ENCODE assay signal across 12 cellular contexts in the genomic region with DNA sequence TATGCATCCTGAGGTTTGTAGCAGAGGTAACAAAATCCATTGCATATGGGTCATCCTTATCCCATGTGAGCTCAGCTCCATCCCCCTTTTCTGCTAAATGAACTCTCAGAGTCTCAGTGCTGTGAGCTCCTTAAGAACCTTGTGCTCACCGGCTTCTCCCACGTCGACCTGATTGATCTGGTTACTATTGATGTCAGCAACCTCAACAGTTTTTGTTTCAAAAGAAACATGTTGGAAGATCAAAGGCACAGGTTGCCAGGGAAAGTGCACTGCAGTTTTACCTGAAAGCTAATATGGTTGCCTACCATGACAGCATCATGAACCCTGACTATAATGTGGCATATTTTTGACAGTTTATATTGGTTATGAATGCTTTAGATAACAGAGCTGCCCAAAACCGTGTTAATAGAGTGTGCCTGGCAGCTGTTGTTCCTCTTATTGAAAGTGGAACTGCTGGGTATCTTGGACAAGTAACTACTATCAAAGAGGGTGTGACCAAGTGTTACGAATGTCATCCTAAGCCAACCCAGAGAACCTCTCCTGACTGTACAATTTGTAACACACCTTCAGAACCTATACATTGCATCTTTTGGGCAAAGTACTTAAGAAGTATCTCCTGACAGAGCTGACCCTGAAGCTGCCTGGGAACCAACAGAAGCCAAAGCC.
DNase-seq lines count a peak whose midpoint lies in the region; ATAC-seq and TF ChIP-seq lines count a peak whose summit lies in the region.
"Had no signal": no experiment of that assay in that cellular context is flagged by ENCODE, and none has a peak within 500 bp of the region (broad histone marks: within the 10 kb centered on the region; RNA-seq: fewer than 3 reads in every experiment).

No MANE protein-coding gene starts in this region.

- CTCF ChIA-PET in activated B cell treated with CpG ODN at 0.5 μM for 24 hours (lab: Charles Lee), result interaction anchor here (1.0 to 1.8 kb wide), 3 partner anchors 38 to 40 kb away, joined by 3 to 7 read pairs (median 4); no protein-coding TSS in a partner anchor

- POLR2A ChIA-PET in activated B cell treated with CpG ODN at 0.5 μM for 24 hours (lab: Charles Lee), result interaction anchor here (0.5 to 1.2 kb wide), 4 partner anchors 9 to 174 kb away, joined by 3 to 6 read pairs (median 4); a partner anchor contains a TSS

- peaks cover 99% of the 10 kb centered on the region for H3K79me2 ChIP-seq in DOHH2 (ENCODE audit: control insufficient read depth, low read length)

- H3K4me3 ChIP-seq in DOHH2 (ENCODE audit: low read length) (no peak overlapping the region), left ventricle myocardium inferior (no peak overlapping the region)
- H3K4me3 ChIP-seq: SK-N-MC had no signal

- TF ChIP-seq CTCF in DOHH2 (IDR thresholded peaks at IDR 0.05; ENCODE audit: low read depth, low read length, poor library complexity, severe bottlenecking), result no peak
- no peak for TF ChIP-seq CTCF in activated B cell treated with CpG ODN at 0.5 μM for 24 hours (IDR thresholded peaks at IDR 0.05)
- no peak for TF ChIP-seq CTCF in left ventricle myocardium inferior (IDR thresholded peaks at IDR 0.05; ENCODE audit: borderline replicate concordance)

- H4K20me1 ChIP-seq in DOHH2 (ENCODE audit: control insufficient read depth, insufficient read depth, low read depth, low read length), result no peaks in the 10 kb centered on the region

- DNase-seq in activated B cell treated with CpG ODN at 0.5 μM for 24 hours, result no peak
- no peak for DNase-seq in left colon
- DNase-seq in left ventricle myocardium inferior, result no peak
- no peak for DNase-seq in NCI-H524 (lab: John Stamatoyannopoulos, UW)
- no peak for DNase-seq in AG08395 (ENCODE audit: low spot score)
- DNase-seq: C1 segment of cervical spinal cord had no signal

- H3F3A ChIP-seq in DOHH2 (ENCODE audit: control insufficient read depth, insufficient read depth), result peaks cover 24% of the 10 kb centered on the region

- H3K4me1 ChIP-seq in DOHH2 (ENCODE audit: control insufficient read depth, low read length), result peaks cover 82% of the 10 kb centered on the region
- peaks cover 7% of the 10 kb centered on the region for H3K4me1 ChIP-seq in left ventricle myocardium inferior

- H3K36me3 Mint-ChIP-seq in activated B cell treated with CpG ODN at 0.5 μM for 24 hours (ENCODE audit: low read depth), result peaks cover 3% of the 10 kb centered on the region

- ATAC-seq in HG02759 (IDR thresholded peaks at IDR 0.05; ENCODE audit: unreplicated experiment) (peak; percentile 50), activated B cell treated with CpG ODN at 0.5 μM for 24 hours (ENCODE audit: low read depth) (peak; percentile 78), left colon (peak; percentile 15), HG03571 (IDR thresholded peaks at IDR 0.05; ENCODE audit: unreplicated experiment) (no peak)

- peaks cover 18% of the 10 kb centered on the region for H3K9me3 ChIP-seq in DOHH2 (ENCODE audit: control insufficient read depth, insufficient read depth, low read length)
- H3K9me3 ChIP-seq in left ventricle myocardium inferior (replicated peaks), result peaks cover 17% of the 10 kb centered on the region
- H3K9me3 ChIP-seq: neutrophil had no signal

- H3K4me3 Mint-ChIP-seq in activated B cell treated with CpG ODN at 0.5 μM for 24 hours, result peak overlapping the region; percentile 1

- H3K36me3 ChIP-seq in DOHH2 (ENCODE audit: control insufficient read depth, low read length) (peaks cover 38% of the 10 kb centered on the region), left ventricle myocardium inferior (no peaks in the 10 kb centered on the region)
- H3K36me3 ChIP-seq: neutrophil had no signal

- H3K27ac ChIP-seq in DOHH2 (ENCODE audit: low read depth, low read length) (peak overlapping the region; percentile 39; the same call in 1 of the 2 replicates), left ventricle myocardium inferior (replicated peaks) (no peak overlapping the region)
- H3K27ac ChIP-seq: epithelial cell of prostate, neutrophil, SK-N-MC had no signal

- H3K27ac Mint-ChIP-seq in activated B cell treated with CpG ODN at 0.5 μM for 24 hours, result peak overlapping the region; percentile 87

- H3K9me2 ChIP-seq in DOHH2 (replicated peaks; ENCODE audit: control insufficient read depth, low read length), result no peaks in the 10 kb centered on the region

- H3K9me3 Mint-ChIP-seq in activated B cell treated with CpG ODN at 0.5 μM for 24 hours, result peaks cover 2% of the 10 kb centered on the region

- no peaks in the 10 kb centered on the region for H3K27me3 ChIP-seq in DOHH2 (ENCODE audit: control insufficient read depth, low read length)
- no peaks in the 10 kb centered on the region for H3K27me3 ChIP-seq in left ventricle myocardium inferior (ENCODE audit: low read depth)
- H3K27me3 ChIP-seq: neutrophil had no signal

- peak overlapping the region; percentile 68; the same call in 1 of the 2 replicates for H3K4me2 ChIP-seq in DOHH2 (ENCODE audit: low read length)

- intact Hi-C loops in activated B cell treated with CpG ODN at 0.5 μM for 24 hours (cut with micrococcal nuclease), result loop anchor here (2.0 kb wide), 1 partner anchor 15 kb away; no protein-coding TSS in a partner anchor
- intact Hi-C loops in left colon (cut with DNase I, micrococcal nuclease), result no loop called here
- intact Hi-C loops in left ventricle myocardium inferior (cut with micrococcal nuclease), result no loop called here

- no peaks in the 10 kb centered on the region for H3K27me3 Mint-ChIP-seq in activated B cell treated with CpG ODN at 0.5 μM for 24 hours

- peaks cover 45% of the 10 kb centered on the region for H3K4me1 Mint-ChIP-seq in activated B cell treated with CpG ODN at 0.5 μM for 24 hours
